Comparison of ENCODE assay signal across 9 cellular contexts in genomic region chr2:42098571-42099430, GRCh38. TPM values are rescaled to one million over a fixed set of nuclear protein-coding genes. Genes with fewer than 3 reads are reported as not detected.
DNase-seq lines count a peak whose midpoint lies in the region; ATAC-seq and TF ChIP-seq lines count a peak whose summit lies in the region.
"Had no signal": no experiment of that assay in that cellular context is flagged by ENCODE, and none has a peak within 500 bp of the region (broad histone marks: within the 10 kb centered on the region; RNA-seq: fewer than 3 reads in every experiment).

No MANE protein-coding gene starts in this region.

- no peaks in the 10 kb centered on the region for H3K79me2 ChIP-seq in mammary epithelial cell (ENCODE audit: insufficient read depth, low read length)

- intact Hi-C loops in breast epithelium (cut with DNase I; ENCODE audit: low total_unique reads), result no loop called here
- intact Hi-C loops in mammary epithelial cell (cut with micrococcal nuclease), result loop anchor here (10.0 kb wide), 1 partner anchor 396 kb away; the partner anchor contains the start of gene KCNG3
- intact Hi-C loops in aorta (cut with DNase I), result loop anchor here (5.0 kb wide), 4 partner anchors 84 to 228 kb away; no protein-coding TSS in a partner anchor

- dilution Hi-C loops in mammary epithelial cell (cut with HindIII; ENCODE audit: low sequenced_read_pairs), result no loop called here

- no peak overlapping the region for H2AFZ ChIP-seq in mammary epithelial cell (ENCODE audit: low read depth, low read length)

- WGBS in mammary epithelial cell (ENCODE audit: low coverage, missing lambda C conversion rate), result 66% methylated on average over 9 of the region's 9 CpGs
- WGBS in aorta, 2 donors, result 20 to 26% methylated on average over 9 of the region's 9 CpGs

- CTCF ChIA-PET in mammary epithelial cell (lab: Charles Lee; ENCODE audit: low non-redundant PET), result no interaction called here

- DNase-seq in breast epithelium (ENCODE audit: low spot score in 2 of 2) (no peak), mammary epithelial cell (no peak), caudate nucleus (lab: John Stamatoyannopoulos, UW) (peak in 1 of 61 donors; percentile 11), aorta (peak; percentile 73 to 79), NCI-H2227 (lab: John Stamatoyannopoulos, UW; ENCODE audit: unreplicated experiment) (no peak)

- no peaks in the 10 kb centered on the region for H3K27me3 ChIP-seq in breast epithelium
- H3K27me3 ChIP-seq in mammary epithelial cell (ENCODE audit: insufficient read depth, low read length), result no peaks in the 10 kb centered on the region
- no peaks in the 10 kb centered on the region for H3K27me3 ChIP-seq in muscle layer of duodenum (ENCODE audit: low read depth, low read length)
- H3K27me3 ChIP-seq in aorta (ENCODE audit: control insufficient read depth in 1 of 2, insufficient read depth in 2 of 2, low read length in 1 of 2), result no peaks in the 10 kb centered on the region
- H3K27me3 ChIP-seq: pancreas had no signal

- H4K20me1 ChIP-seq in mammary epithelial cell (ENCODE audit: insufficient read depth, low read length), result no peaks in the 10 kb centered on the region

- H3K36me3 ChIP-seq in breast epithelium (no peaks in the 10 kb centered on the region), mammary epithelial cell (ENCODE audit: insufficient read depth, low read length) (no peaks in the 10 kb centered on the region), muscle layer of duodenum (ENCODE audit: control insufficient read depth in 1 of 2, insufficient read depth in 2 of 2, low read length in 2 of 2) (no peaks in the 10 kb centered on the region), aorta (ENCODE audit: control insufficient read depth in 1 of 2, insufficient read depth in 2 of 2, low read length in 1 of 2) (no peaks in the 10 kb centered on the region)
- H3K36me3 ChIP-seq: pancreas had no signal

- H3K4me2 ChIP-seq in mammary epithelial cell (ENCODE audit: insufficient read depth, low read depth, low read length), result no peak overlapping the region

- in situ Hi-C loops in mammary epithelial cell (cut with MboI; ENCODE audit: low sequenced_read_pairs in 2 of 2), result loop anchor here (5.0 to 10.0 kb wide), 2 partner anchors 136 to 138 kb away; no protein-coding TSS in a partner anchor

- H3K9me3 ChIP-seq in breast epithelium (peaks cover 0 to 6% of the 10 kb centered on the region in 2 donors), mammary epithelial cell (replicated peaks; ENCODE audit: insufficient read depth, low read length) (no peaks in the 10 kb centered on the region), muscle layer of duodenum (ENCODE audit: control insufficient read depth in 1 of 2, low read length in 2 of 2) (no peaks in the 10 kb centered on the region), aorta (ENCODE audit: control insufficient read depth, low read length) (no peaks in the 10 kb centered on the region)
- H3K9me3 ChIP-seq: pancreas had no signal

- H3K4me3 ChIP-seq in breast epithelium (no peak overlapping the region), mammary epithelial cell (replicated peaks in 1 of 3; ENCODE audit: insufficient read depth in 1 of 3, low read depth in 2 of 3, low read length in 3 of 3) (no peak overlapping the region), muscle layer of duodenum (ENCODE audit: low read depth in 1 of 2, low read length in 2 of 2) (no peak overlapping the region), aorta (ENCODE audit: low read length in 2 of 2) (no peak overlapping the region)
- H3K4me3 ChIP-seq: pancreas had no signal

- TF ChIP-seq CTCF in breast epithelium (IDR thresholded peaks at IDR 0.05) (no peak), mammary epithelial cell (conservative IDR thresholded peaks at IDR 0.05 in 1 of 2, IDR thresholded peaks at IDR 0.05 in 1 of 2; ENCODE audit: extremely low read depth in 1 of 2, insufficient read depth in 1 of 2, low read depth in 1 of 2, low read length in 2 of 2) (no peak)

- H3K9ac ChIP-seq in mammary epithelial cell (ENCODE audit: insufficient read depth, low read length), result no peak overlapping the region

- H3K27ac ChIP-seq in breast epithelium, result peak overlapping the region; percentile 70 to 73
- H3K27ac ChIP-seq in mammary epithelial cell (ENCODE audit: insufficient read depth, low read depth, low read length), result no peak overlapping the region
- peak overlapping the region; percentile 44 for H3K27ac ChIP-seq in caudate nucleus (ENCODE audit: low read depth, low read length)
- H3K27ac ChIP-seq in muscle layer of duodenum (ENCODE audit: low read length), result peak overlapping the region; percentile 59
- H3K27ac ChIP-seq in aorta (ENCODE audit: low read depth in 1 of 2, low read length in 2 of 2), result peak overlapping the region; percentile 51 to 91

- TF ChIP-seq POLR2A in breast epithelium (IDR thresholded peaks at IDR 0.05), result no peak

- no TSS peak for BruUV-seq in mammary epithelial cell (replicated peaks; lab: Mats Ljungman, UMichigan)

- H3K4me1 ChIP-seq in breast epithelium, result peaks cover 0 to 8% of the 10 kb centered on the region in 2 donors
- H3K4me1 ChIP-seq in mammary epithelial cell (ENCODE audit: insufficient read depth, low read length), result peaks cover 5% of the 10 kb centered on the region
- peaks cover 4% of the 10 kb centered on the region in 2 donors for H3K4me1 ChIP-seq in muscle layer of duodenum (ENCODE audit: control insufficient read depth in 1 of 2, insufficient read depth in 2 of 2, low read length in 2 of 2)
- no peaks in the 10 kb centered on the region for H3K4me1 ChIP-seq in aorta (ENCODE audit: control insufficient read depth in 1 of 2, insufficient read depth in 2 of 2, low read length in 2 of 2)

- ATAC-seq in aorta (ENCODE audit: low FRiP score), result peak; percentile 36
- no peak for ATAC-seq in GM19397 (IDR thresholded peaks at IDR 0.05; ENCODE audit: unreplicated experiment)
- no peak for ATAC-seq in GM18511 (IDR thresholded peaks at IDR 0.05; ENCODE audit: unreplicated experiment)

RNA-seq across cellular contexts. Expression of gene PKDCC, which starts 51.0 kb away (rescaled TPM):
- total RNA-seq in breast epithelium (100 to 1,000 TPM in 1 of 3 donors, 10 to 100 TPM in 2; 19.3 to 131 (median 95.4) TPM), mammary epithelial cell (under 1 TPM in 1 of 2 donors, not detected in 1; 0.17 TPM), aorta (100 to 1,000 TPM; 148 to 258 TPM)
- polyA plus RNA-seq in mammary epithelial cell (not detected), aorta (100 to 1,000 TPM in 1 of 2 donors, 10 to 100 TPM in 1; 48.8 to 182 TPM)
- polyA minus RNA-seq in mammary epithelial cell, result not detected

Comparison
In these comparisons a context has a peak if more than half of its experiments do, and no peak if none do; other contexts are left out.
1. RNA of gene PKDCC, which starts 51.0 kb away (total RNA-seq): 148 to 258 TPM in aorta and 19.3 to 131 TPM in breast epithelium; 0.17 TPM in mammary epithelial cell; every median in the first group is over 10 times any median in the second.
2. DNase-seq: peak in aorta (2 of 2); none in breast epithelium (0 of 2), mammary epithelial cell (single experiment) and NCI-H2227 (single experiment).